In the genomic region with DNA sequence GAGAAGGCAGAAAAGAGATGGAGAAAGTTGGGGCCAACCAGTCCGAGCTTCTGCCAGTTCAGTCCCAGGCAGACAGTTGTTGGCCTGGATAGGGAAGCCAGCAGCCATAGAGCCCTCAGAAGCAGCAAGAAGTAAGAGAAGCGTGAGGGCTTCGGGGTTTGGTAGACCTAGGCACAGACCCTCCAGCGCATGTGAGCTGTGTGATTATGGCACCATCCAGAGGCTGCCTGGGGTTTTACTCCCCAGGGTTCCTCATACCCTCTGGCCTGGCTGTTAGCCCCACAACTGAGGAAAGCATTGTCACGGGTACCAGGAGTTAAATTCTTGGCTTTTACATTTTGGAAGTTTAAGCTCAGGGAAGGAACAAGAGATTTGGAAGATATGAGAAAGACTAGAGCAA, we compare ENCODE assay signal across 12 cellular contexts.
DNase-seq lines count a peak whose midpoint lies in the region; ATAC-seq and TF ChIP-seq lines count a peak whose summit lies in the region.
"Had no signal": no experiment of that assay in that cellular context is flagged by ENCODE, and none has a peak within 500 bp of the region (broad histone marks: within the 10 kb centered on the region; RNA-seq: fewer than 3 reads in every experiment).

No MANE protein-coding gene starts in this region.

- no peak overlapping the region for H3K27ac ChIP-seq in stomach
- H3K27ac ChIP-seq: left lung had no signal

- H3K36me3 Mint-ChIP-seq in activated CD8-positive, alpha-beta T cell treated with anti-CD3 and anti-CD28 coated beads for 36 hours (ENCODE audit: low read depth): no peaks in the 10 kb centered on the region
- H3K36me3 Mint-ChIP-seq in activated CD8-positive, alpha-beta T cell treated with anti-CD3 and anti-CD28 coated beads, Interleukin-2, amount 10 ng/mL, durations not matched to agents 7 days and 5 days (ENCODE audit: low read depth): no peaks in the 10 kb centered on the region

- intact Hi-C loops in activated CD8-positive, alpha-beta T cell treated with anti-CD3 and anti-CD28 coated beads for 36 hours (cut with micrococcal nuclease): no loop called here
- intact Hi-C loops in stomach (cut with DNase I; ENCODE audit: low total_unique reads): no loop called here

- H3K27ac Mint-ChIP-seq in activated CD8-positive, alpha-beta T cell treated with anti-CD3 and anti-CD28 coated beads for 36 hours: no peak overlapping the region
- no peak overlapping the region for H3K27ac Mint-ChIP-seq in activated CD8-positive, alpha-beta T cell treated with anti-CD3 and anti-CD28 coated beads, Interleukin-2, amount 10 ng/mL, durations not matched to agents 7 days and 5 days

- H3K4me3 ChIP-seq in fibroblast of mammary gland (ENCODE audit: control insufficient read depth, low read depth, low read length) (no peak overlapping the region), stomach (no peak overlapping the region), H7 (ENCODE audit: insufficient read depth, low read depth, low read length) (no peak overlapping the region)
- H3K4me3 ChIP-seq: left lung had no signal

- H3K27me3 Mint-ChIP-seq in activated CD8-positive, alpha-beta T cell treated with anti-CD3 and anti-CD28 coated beads for 36 hours: peaks cover 4% of the 10 kb centered on the region
- H3K27me3 Mint-ChIP-seq in activated CD8-positive, alpha-beta T cell treated with anti-CD3 and anti-CD28 coated beads, Interleukin-2, amount 10 ng/mL, durations not matched to agents 7 days and 5 days (ENCODE audit: low read depth): peaks cover 9% of the 10 kb centered on the region

- no peak for TF ChIP-seq EP300 in stomach (IDR thresholded peaks at IDR 0.05)

- DNase-seq in activated CD8-positive, alpha-beta T cell treated with anti-CD3 and anti-CD28 coated beads for 36 hours: peak; percentile 14
- no peak for DNase-seq in activated CD8-positive, alpha-beta T cell treated with anti-CD3 and anti-CD28 coated beads, Interleukin-2, amount 10 ng/mL, durations not matched to agents 7 days and 5 days
- DNase-seq in NCI-H1694 (lab: John Stamatoyannopoulos, UW) (peak; percentile 43), fibroblast of mammary gland (ENCODE audit: low read depth) (no peak), stomach (peak; percentile 8), H7 (no peak), DMS79 treated with DMSO at 0.1 percent for 48 hours (lab: John Stamatoyannopoulos, UW) (no peak)
- DNase-seq: activated T-cell treated with anti-CD3 and anti-CD28 coated beads, Interleukin-2, amount 50 U/mL, for 4 hours; left lung; NCI-H187 had no signal

- POLR2A ChIA-PET in activated CD8-positive, alpha-beta T cell treated with anti-CD3 and anti-CD28 coated beads for 36 hours (lab: Charles Lee): no interaction called here
- POLR2A ChIA-PET in activated CD8-positive, alpha-beta T cell treated with anti-CD3 and anti-CD28 coated beads, Interleukin-2, amount 10 ng/mL, durations not matched to agents 7 days and 5 days (lab: Charles Lee): no interaction called here

- no peak for TF ChIP-seq POLR2A in stomach (IDR thresholded peaks at IDR 0.05)

- no peak overlapping the region for H3K4me3 Mint-ChIP-seq in activated CD8-positive, alpha-beta T cell treated with anti-CD3 and anti-CD28 coated beads for 36 hours
- H3K4me3 Mint-ChIP-seq in activated CD8-positive, alpha-beta T cell treated with anti-CD3 and anti-CD28 coated beads, Interleukin-2, amount 10 ng/mL, durations not matched to agents 7 days and 5 days: no peak overlapping the region
- H3K4me3 Mint-ChIP-seq: activated T-cell treated with anti-CD3 and anti-CD28 coated beads, Interleukin-2, amount 50 U/mL, for 4 hours had no signal

- WGBS in stomach, 5 donors: 32 to 51% (median 35%) methylated on average over 5 of the region's 5 CpGs

- TF ChIP-seq CTCF in activated CD8-positive, alpha-beta T cell treated with anti-CD3 and anti-CD28 coated beads for 36 hours (IDR thresholded peaks at IDR 0.05): no peak
- TF ChIP-seq CTCF in fibroblast of mammary gland (conservative IDR thresholded peaks at IDR 0.05; ENCODE audit: control insufficient read depth, insufficient read depth, low read depth, low read length) (peak; percentile 8), stomach (IDR thresholded peaks at IDR 0.05) (no peak)

- peaks cover 0 to 7% (median 0%) of the 10 kb centered on the region in 3 donors for H3K27me3 ChIP-seq in stomach
- H3K27me3 ChIP-seq in H7 (ENCODE audit: control insufficient read depth, insufficient read depth, low read length): no peaks in the 10 kb centered on the region

- no peaks in the 10 kb centered on the region for H3K4me1 Mint-ChIP-seq in activated CD8-positive, alpha-beta T cell treated with anti-CD3 and anti-CD28 coated beads for 36 hours (ENCODE audit: low read depth)
- no peaks in the 10 kb centered on the region for H3K4me1 Mint-ChIP-seq in activated CD8-positive, alpha-beta T cell treated with anti-CD3 and anti-CD28 coated beads, Interleukin-2, amount 10 ng/mL, durations not matched to agents 7 days and 5 days (ENCODE audit: low read depth)

- no peaks in the 10 kb centered on the region for H3K9me3 ChIP-seq in stomach
- H3K9me3 ChIP-seq: left lung had no signal

- no peaks in the 10 kb centered on the region for H3K4me1 ChIP-seq in stomach
- H3K4me1 ChIP-seq: left lung had no signal

- H3K36me3 ChIP-seq in stomach (no peaks in the 10 kb centered on the region), H7 (replicated peaks; ENCODE audit: control insufficient read depth, insufficient read depth, low read length) (no peaks in the 10 kb centered on the region)
- H3K36me3 ChIP-seq: left lung had no signal

- no peaks in the 10 kb centered on the region for H3K9me3 Mint-ChIP-seq in activated CD8-positive, alpha-beta T cell treated with anti-CD3 and anti-CD28 coated beads for 36 hours
- H3K9me3 Mint-ChIP-seq in activated CD8-positive, alpha-beta T cell treated with anti-CD3 and anti-CD28 coated beads, Interleukin-2, amount 10 ng/mL, durations not matched to agents 7 days and 5 days (ENCODE audit: insufficient read depth): no peaks in the 10 kb centered on the region
- H3K9me3 Mint-ChIP-seq: activated T-cell treated with anti-CD3 and anti-CD28 coated beads, Interleukin-2, amount 50 U/mL, for 4 hours had no signal

- peak; percentile 66 for ATAC-seq in activated CD8-positive, alpha-beta T cell treated with anti-CD3 and anti-CD28 coated beads for 36 hours
- no peak for ATAC-seq in activated CD8-positive, alpha-beta T cell treated with anti-CD3 and anti-CD28 coated beads, Interleukin-2, amount 10 ng/mL, durations not matched to agents 7 days and 5 days
- ATAC-seq in GM18907 (IDR thresholded peaks at IDR 0.05; ENCODE audit: unreplicated experiment): no peak
- ATAC-seq: left lung, Panc1 had no signal

- CTCF ChIA-PET in activated CD8-positive, alpha-beta T cell treated with anti-CD3 and anti-CD28 coated beads for 36 hours (lab: Charles Lee): no interaction called here
- CTCF ChIA-PET in activated CD8-positive, alpha-beta T cell treated with anti-CD3 and anti-CD28 coated beads, Interleukin-2, amount 10 ng/mL, durations not matched to agents 7 days and 5 days (lab: Charles Lee): interaction anchor here (1.2 kb wide), 1 partner anchor 10 kb away, joined by 3 read pairs; no protein-coding TSS in a partner anchor

Comparison
In these comparisons a context has a peak if more than half of its experiments do, and no peak if none do; other contexts are left out.
1. DNase-seq: peak in activated CD8-positive, alpha-beta T cell treated with anti-CD3 and anti-CD28 coated beads for 36 hours (single experiment), NCI-H1694 (single experiment) and stomach (single experiment); none in activated CD8-positive, alpha-beta T cell treated with anti-CD3 and anti-CD28 coated beads, Interleukin-2, amount 10 ng/mL, durations not matched to agents 7 days and 5 days (single experiment), fibroblast of mammary gland (single experiment), H7 (single experiment) and DMS79 treated with DMSO at 0.1 percent for 48 hours (single experiment).